27 cellular contexts compared by ENCODE assay signal in the genomic region with DNA sequence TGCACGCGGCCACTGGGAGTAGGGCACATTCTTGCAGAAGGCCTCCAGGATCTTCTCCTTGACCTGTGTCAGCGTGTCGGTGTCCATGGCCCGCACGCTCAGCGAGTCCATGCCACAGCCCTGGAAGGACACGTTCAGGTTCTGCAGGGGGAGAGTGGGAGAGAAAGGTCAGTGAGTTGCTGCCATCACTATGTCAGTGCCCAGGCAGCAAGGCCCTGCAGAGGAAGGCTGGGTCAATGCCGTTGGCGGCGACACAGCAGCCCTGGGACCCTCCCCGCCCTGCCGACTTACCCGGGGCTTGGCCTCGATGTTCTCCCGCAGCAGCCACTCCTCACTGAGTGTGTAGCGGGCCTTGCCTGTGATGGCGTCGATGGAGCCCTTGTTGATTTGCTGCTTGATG. TPM values are rescaled to one million over a fixed set of nuclear protein-coding genes. Genes with fewer than 3 reads are reported as not detected.
"Had no signal": no experiment of that assay in that cellular context is flagged by ENCODE, and none has a peak within 500 bp of the region (broad histone marks: within the 10 kb centered on the region; RNA-seq: fewer than 3 reads in every experiment).

No MANE protein-coding gene starts in this region.

- H3K27me3 ChIP-seq: ascending aorta, body of pancreas had no signal

- H3K4me2 ChIP-seq: KMS-11 had no signal

- H3K4me3 ChIP-seq: ascending aorta, body of pancreas had no signal

- H3K9me3 ChIP-seq: ascending aorta, body of pancreas had no signal

- DNase-seq: activated B cell treated with CpG ODN at 0.5 μM for 24 hours; activated CD4-positive, alpha-beta T cell treated with anti-CD3 and anti-CD28 coated beads for 1 hour; activated CD4-positive, alpha-beta T cell treated with anti-CD3 and anti-CD28 coated beads, Interleukin-2, amount 10 ng/mL, durations not matched to agents 24 days and 14 days; activated CD4-positive, alpha-beta T cell treated with anti-CD3 and anti-CD28 coated beads, Interleukin-2, amount 50 U/mL, for 48 hours; activated CD8-positive, alpha-beta memory T cell treated with anti-CD3 and anti-CD28 coated beads, Interleukin-2, amount 10 ng/mL, durations not matched to agents 7 days and 5 days; activated effector memory CD4-positive, alpha-beta T cell treated with Interleukin-2 at 50 U/mL for 16 hours; activated naive CD4-positive, alpha-beta T cell; activated T-cell treated with anti-CD3 and anti-CD28 coated beads, Interleukin-2, amount 50 U/mL, for 24 hours; amniotic stem cell; body of pancreas; MV-4-11; NCI-H1105; NCI-H1436; NCI-H1694 treated with DMSO at 0.1 percent for 48 hours; NCI-H2029 treated with DMSO at 0.1 percent for 48 hours; NCI-H524; PC-3; SHP77 treated with DMSO at 0.1 percent for 48 hours; T-cell; T-helper 2 cell; T1000 had no signal

- H3K4me1 ChIP-seq: body of pancreas had no signal

- H3K27ac ChIP-seq: KMS-11 had no signal

- H3K9ac ChIP-seq: KMS-11 had no signal

- ATAC-seq: activated CD8-positive, alpha-beta memory T cell treated with anti-CD3 and anti-CD28 coated beads, Interleukin-2, amount 10 ng/mL, durations not matched to agents 7 days and 5 days; body of pancreas; PC-3; T-cell had no signal

RNA-seq across cellular contexts. Expression of gene H1-8, which starts 19.8 kb away (rescaled TPM):
- total RNA-seq: activated B cell treated with CpG ODN at 0.5 μM for 24 hours; activated CD4-positive, alpha-beta T cell treated with anti-CD3 and anti-CD28 coated beads, Interleukin-2, amount 10 ng/mL, durations not matched to agents 24 days and 14 days; activated CD8-positive, alpha-beta memory T cell treated with anti-CD3 and anti-CD28 coated beads, Interleukin-2, amount 10 ng/mL, durations not matched to agents 7 days and 5 days; activated T-helper 1 cell treated with anti-CD3 and anti-CD28 coated beads, Interleukin-12 subunit alpha, Interleukin-12 subunit beta, Interleukin-2, Interleukin-4 antibody, amounts not matched to agents 30 ng/mL and 10 ng/mL and 1 ng/mL, durations not matched to agents 14 hours and 24 hours and 36 hours; ascending aorta; body of pancreas; bronchial epithelial cell; MCF 10A; PC-3; SK-MEL-5; T-cell had no signal

RNA-seq across cellular contexts. Expression of gene RHO, which starts 34.4 kb away (rescaled TPM):
- total RNA-seq: activated B cell treated with CpG ODN at 0.5 μM for 24 hours; activated CD4-positive, alpha-beta T cell treated with anti-CD3 and anti-CD28 coated beads, Interleukin-2, amount 10 ng/mL, durations not matched to agents 24 days and 14 days; activated CD8-positive, alpha-beta memory T cell treated with anti-CD3 and anti-CD28 coated beads, Interleukin-2, amount 10 ng/mL, durations not matched to agents 7 days and 5 days; activated T-helper 1 cell treated with anti-CD3 and anti-CD28 coated beads, Interleukin-12 subunit alpha, Interleukin-12 subunit beta, Interleukin-2, Interleukin-4 antibody, amounts not matched to agents 30 ng/mL and 10 ng/mL and 1 ng/mL, durations not matched to agents 14 hours and 24 hours and 36 hours; ascending aorta; body of pancreas; bronchial epithelial cell; MCF 10A; PC-3; SK-MEL-5 had no signal
